Comparison of ENCODE assay signal across 20 cellular contexts in genomic region chr12:89092297-89092696, GRCh38.
A peak's percentile ranks its signal among the peaks of the same experiment; 100 is the strongest.
DNase-seq lines count a peak whose midpoint lies in the region; ATAC-seq lines count a peak whose summit lies in the region.
"Had no signal": no experiment of that assay in that cellular context is flagged by ENCODE, and none has a peak within 500 bp of the region (broad histone marks: within the 10 kb centered on the region; RNA-seq: fewer than 3 reads in every experiment).

No MANE protein-coding gene starts in this region.

- H3K9me3 Mint-ChIP-seq in activated T-cell treated with anti-CD3 and anti-CD28 coated beads, Interleukin-2, amount 50 U/mL, for 24 hours = peaks cover 24% of the 10 kb centered on the region
- peaks cover 19 to 21% of the 10 kb centered on the region in 2 donors for H3K9me3 Mint-ChIP-seq in activated T-cell treated with anti-CD3 and anti-CD28 coated beads, Interleukin-2, amount 50 U/mL, for 72 hours

- no peak overlapping the region for H3K4me3 Mint-ChIP-seq in activated T-cell treated with anti-CD3 and anti-CD28 coated beads, Interleukin-2, amount 50 U/mL, for 24 hours
- H3K4me3 Mint-ChIP-seq in activated T-cell treated with anti-CD3 and anti-CD28 coated beads, Interleukin-2, amount 50 U/mL, for 72 hours = peak overlapping the region; percentile 21 to 53
- H3K4me3 Mint-ChIP-seq: B cell; CD4-positive, CD25-positive, alpha-beta regulatory T cell had no signal

- peak; percentile 61 to 88 for ATAC-seq in activated CD4-positive, CD25-positive, alpha-beta regulatory T cell treated with anti-CD3 and anti-CD28 coated beads, Interleukin-2, amount 50 U/mL, for 24 hours
- peak; percentile 82 to 93 for ATAC-seq in activated T-cell treated with anti-CD3 and anti-CD28 coated beads, Interleukin-2, amount 50 U/mL, for 72 hours (replicated peaks in 1 of 2)
- no peak for ATAC-seq in HG03045 (IDR thresholded peaks at IDR 0.05; ENCODE audit: unreplicated experiment)
- ATAC-seq: HepG2 had no signal

- no peaks in the 10 kb centered on the region for H3K27me3 Mint-ChIP-seq in activated T-cell treated with anti-CD3 and anti-CD28 coated beads, Interleukin-2, amount 50 U/mL, for 24 hours
- H3K27me3 Mint-ChIP-seq in activated T-cell treated with anti-CD3 and anti-CD28 coated beads, Interleukin-2, amount 50 U/mL, for 72 hours (ENCODE audit: low read depth) = peaks cover under 1% of the 10 kb centered on the region

- no peak for DNase-seq in activated CD4-positive, CD25-positive, alpha-beta regulatory T cell (lab: John Stamatoyannopoulos, UW)
- DNase-seq in activated T-cell treated with anti-CD3 and anti-CD28 coated beads, Interleukin-2, amount 50 U/mL, for 24 hours = no peak
- DNase-seq in activated T-cell treated with anti-CD3 and anti-CD28 coated beads, Interleukin-2, amount 50 U/mL, for 48 hours = no peak
- peak; percentile 14 to 24 for DNase-seq in activated T-cell treated with anti-CD3 and anti-CD28 coated beads, Interleukin-2, amount 50 U/mL, for 72 hours
- peak; percentile 44 for DNase-seq in stimulated activated CD4-positive, alpha-beta T cell treated with anti-CD3 and anti-CD28 coated beads, Interleukin-4, amount 100 ng/mL, for 24 hours
- DNase-seq in MV-4-11 (lab: John Stamatoyannopoulos, UW) = no peak
- DNase-seq: Calu3; CD4-positive, CD25-positive, alpha-beta regulatory T cell; DMS79; H7; KG1; NCI-H1436; NCI-H2029; NCI-H2171; NCI-H446 treated with DMSO at 0.1 percent for 48 hours; NK-92 treated with Interleukin-12 subunit alpha and Interleukin-12 subunit beta, amount 100 ng/mL, for 24 hours had no signal

- peaks cover 45% of the 10 kb centered on the region for H3K4me1 Mint-ChIP-seq in activated T-cell treated with anti-CD3 and anti-CD28 coated beads, Interleukin-2, amount 50 U/mL, for 24 hours (ENCODE audit: low read depth)
- H3K4me1 Mint-ChIP-seq in activated T-cell treated with anti-CD3 and anti-CD28 coated beads, Interleukin-2, amount 50 U/mL, for 72 hours (ENCODE audit: low read depth) = peaks cover 35% of the 10 kb centered on the region

- peaks cover 27% of the 10 kb centered on the region for H3K36me3 Mint-ChIP-seq in activated T-cell treated with anti-CD3 and anti-CD28 coated beads, Interleukin-2, amount 50 U/mL, for 24 hours (ENCODE audit: low read depth)
- peaks cover 23 to 43% of the 10 kb centered on the region in 2 donors for H3K36me3 Mint-ChIP-seq in activated T-cell treated with anti-CD3 and anti-CD28 coated beads, Interleukin-2, amount 50 U/mL, for 72 hours (ENCODE audit: insufficient read depth in 2 of 2)
- H3K36me3 Mint-ChIP-seq: CD4-positive, CD25-positive, alpha-beta regulatory T cell had no signal

- peak overlapping the region; percentile 94 for H3K27ac Mint-ChIP-seq in activated T-cell treated with anti-CD3 and anti-CD28 coated beads, Interleukin-2, amount 50 U/mL, for 24 hours
- H3K27ac Mint-ChIP-seq in activated T-cell treated with anti-CD3 and anti-CD28 coated beads, Interleukin-2, amount 50 U/mL, for 72 hours = peak overlapping the region; percentile 39
- H3K27ac Mint-ChIP-seq: B cell; CD4-positive, CD25-positive, alpha-beta regulatory T cell had no signal

Comparison
In these comparisons a context has a peak if more than half of its experiments do, and no peak if none do; other contexts are left out.
1. DNase-seq: peak in activated T-cell treated with anti-CD3 and anti-CD28 coated beads, Interleukin-2, amount 50 U/mL, for 72 hours (2 of 2) and stimulated activated CD4-positive, alpha-beta T cell treated with anti-CD3 and anti-CD28 coated beads, Interleukin-4, amount 100 ng/mL, for 24 hours (single experiment); none in activated CD4-positive, CD25-positive, alpha-beta regulatory T cell (0 of 4), activated T-cell treated with anti-CD3 and anti-CD28 coated beads, Interleukin-2, amount 50 U/mL, for 24 hours (single experiment), activated T-cell treated with anti-CD3 and anti-CD28 coated beads, Interleukin-2, amount 50 U/mL, for 48 hours (0 of 2) and MV-4-11 (single experiment).